8 cellular contexts compared by ENCODE assay signal in genomic region chr11:10735532-10736465, GRCh38. TPM values are rescaled to one million over a fixed set of nuclear protein-coding genes. Genes with fewer than 3 reads are reported as not detected.
DNase-seq lines count a peak whose midpoint lies in the region; ATAC-seq and TF ChIP-seq lines count a peak whose summit lies in the region.

No MANE protein-coding gene starts in this region.

- no peaks in the 10 kb centered on the region for H3K36me3 Mint-ChIP-seq in naive thymus-derived CD8-positive, alpha-beta T cell
- no peaks in the 10 kb centered on the region for H3K36me3 Mint-ChIP-seq in stimulated activated effector memory CD8-positive, alpha-beta T cell treated with anti-CD3 and anti-CD28 coated beads, Interleukin-12 subunit alpha, Interleukin-12 subunit beta, amount 100 ng/mL, for 72 hours

- H3K27me3 Mint-ChIP-seq in naive thymus-derived CD8-positive, alpha-beta T cell = peaks cover 0 to 18% (median 11%) of the 10 kb centered on the region in 5 donors

- H3K27ac Mint-ChIP-seq in naive thymus-derived CD8-positive, alpha-beta T cell = peak overlapping the region in 5 of 10 donors; percentile 39 to 64 (median 49)
- peak overlapping the region; percentile 11 for H3K27ac Mint-ChIP-seq in stimulated activated effector memory CD8-positive, alpha-beta T cell treated with anti-CD3 and anti-CD28 coated beads, Interleukin-12 subunit alpha, Interleukin-12 subunit beta, amount 100 ng/mL, for 72 hours

- H3K4me3 ChIP-seq in fibroblast of mammary gland (ENCODE audit: control insufficient read depth, low read depth, low read length) = peak overlapping the region; percentile 36

- POLR2A ChIA-PET in naive thymus-derived CD8-positive, alpha-beta T cell (lab: Charles Lee) = interaction anchor here (0.7 to 1.1 kb wide), 3 partner anchors 15 to 320 kb away, joined by 5 to 12 read pairs (median 5); partner anchors contain the start of gene CTR9

- peak; percentile 88 for TF ChIP-seq CTCF in fibroblast of mammary gland (conservative IDR thresholded peaks at IDR 0.05; ENCODE audit: control insufficient read depth, insufficient read depth, low read depth, low read length)

- peak; percentile 100 for ATAC-seq in naive thymus-derived CD8-positive, alpha-beta T cell
- ATAC-seq in stimulated activated effector memory CD8-positive, alpha-beta T cell treated with anti-CD3 and anti-CD28 coated beads, Interleukin-12 subunit alpha, Interleukin-12 subunit beta, amount 100 ng/mL, for 72 hours = peak; percentile 98

- H3K4me1 Mint-ChIP-seq in naive thymus-derived CD8-positive, alpha-beta T cell = peaks cover 9 to 19% (median 10%) of the 10 kb centered on the region in 4 donors
- peaks cover 24% of the 10 kb centered on the region for H3K4me1 Mint-ChIP-seq in stimulated activated effector memory CD8-positive, alpha-beta T cell treated with anti-CD3 and anti-CD28 coated beads, Interleukin-12 subunit alpha, Interleukin-12 subunit beta, amount 100 ng/mL, for 72 hours

- peak overlapping the region; percentile 53 to 79 (median 61) for H3K4me3 Mint-ChIP-seq in naive thymus-derived CD8-positive, alpha-beta T cell
- peak overlapping the region; percentile 49 for H3K4me3 Mint-ChIP-seq in stimulated activated effector memory CD8-positive, alpha-beta T cell treated with anti-CD3 and anti-CD28 coated beads, Interleukin-12 subunit alpha, Interleukin-12 subunit beta, amount 100 ng/mL, for 72 hours

- DNase-seq in Daoy (ENCODE audit: low read depth) (peak; percentile 94), H4 (ENCODE audit: low spot score) (peak; percentile 98), LHCN-M2 (ENCODE audit: low read depth) (peak; percentile 95), RKO (ENCODE audit: low spot score) (peak; percentile 96), fibroblast of mammary gland (ENCODE audit: low read depth) (peak; percentile 96)
- peak; percentile 73 to 79 for DNase-seq in activated T-helper 1 cell treated with anti-CD3 and anti-CD28 coated beads, Interleukin-2, amount 50 U/mL, for 16 hours (ENCODE audit: low read depth in 1 of 2, low spot score in 1 of 2)
- DNase-seq in naive thymus-derived CD8-positive, alpha-beta T cell = peak; percentile 70 to 89 (median 82)
- DNase-seq in stimulated activated effector memory CD8-positive, alpha-beta T cell treated with anti-CD3 and anti-CD28 coated beads, Interleukin-12 subunit alpha, Interleukin-12 subunit beta, amount 100 ng/mL, for 72 hours (ENCODE audit: low spot score in 2 of 2) = peak; percentile 95

- peaks cover 0 to 9% (median 0%) of the 10 kb centered on the region in 9 donors for H3K9me3 Mint-ChIP-seq in naive thymus-derived CD8-positive, alpha-beta T cell
- no peaks in the 10 kb centered on the region for H3K9me3 Mint-ChIP-seq in stimulated activated effector memory CD8-positive, alpha-beta T cell treated with anti-CD3 and anti-CD28 coated beads, Interleukin-12 subunit alpha, Interleukin-12 subunit beta, amount 100 ng/mL, for 72 hours

RNA-seq across cellular contexts. Expression of gene CTR9, which starts 15.2 kb away (rescaled TPM):
- total RNA-seq in Daoy (2014; rRNA removed; shearing (Covaris generic)) = 14.3 and 15.0 TPM in 2 replicates
- 11.7 and 17.2 TPM in 2 replicates for total RNA-seq in H4 (2014; rRNA removed; shearing (Covaris generic))
- 20.5 and 25.1 TPM in 2 replicates for total RNA-seq in LHCN-M2 (2014; rRNA removed)
- polyA plus RNA-seq in LHCN-M2 (2012) = 14.2 TPM
- total RNA-seq in naive thymus-derived CD8-positive, alpha-beta T cell = 10 to 100 TPM; 58.2 to 66.4 TPM
- 10 to 100 TPM; 53.2 to 66.8 (median 53.7) TPM for polyA plus RNA-seq in naive thymus-derived CD8-positive, alpha-beta T cell

RNA-seq across cellular contexts. Expression of gene IRAG1, which starts 42.2 kb away (rescaled TPM):
- total RNA-seq in Daoy (2014; rRNA removed; shearing (Covaris generic)) = not detected in 2 replicates
- 0.27 and 0.66 TPM in 2 replicates for total RNA-seq in H4 (2014; rRNA removed; shearing (Covaris generic))
- 0.38 and 1.3 TPM in 2 replicates for total RNA-seq in LHCN-M2 (2014; rRNA removed)
- 0.22 TPM for polyA plus RNA-seq in LHCN-M2 (2012)
- not detected for total RNA-seq in naive thymus-derived CD8-positive, alpha-beta T cell
- polyA plus RNA-seq in naive thymus-derived CD8-positive, alpha-beta T cell = not detected

Comparison
In these comparisons a context has a peak if more than half of its experiments do, and no peak if none do; other contexts are left out.
1. Peak in every context shown above with its lines: DNase-seq, ATAC-seq and H3K4me3 ChIP-seq.